Comparison of ENCODE assay signal across 8 cellular contexts in genomic region chr6:51855310-51856082, GRCh38.
A peak's percentile ranks its signal among the peaks of the same experiment; 100 is the strongest.
DNase-seq lines count a peak whose midpoint lies in the region; ATAC-seq, FAIRE-seq and TF ChIP-seq lines count a peak whose summit lies in the region.

No MANE protein-coding gene starts in this region.

- no peaks in the 10 kb centered on the region for H3K27me3 ChIP-seq in astrocyte (ENCODE audit: insufficient read depth, low read length)
- no peaks in the 10 kb centered on the region for H3K27me3 ChIP-seq in kidney epithelial cell (ENCODE audit: control insufficient read depth, insufficient read depth, low read length)

- H3K4me1 Mint-ChIP-seq in astrocyte (ENCODE audit: low read depth, unreplicated experiment), result no peaks in the 10 kb centered on the region

- H3K36me3 Mint-ChIP-seq in astrocyte (ENCODE audit: low read depth, unreplicated experiment), result no peaks in the 10 kb centered on the region

- H3K27me3 Mint-ChIP-seq in astrocyte (ENCODE audit: low read depth, unreplicated experiment), result peaks cover 3% of the 10 kb centered on the region

- H4K20me1 ChIP-seq in astrocyte (ENCODE audit: insufficient read depth, low read length), result no peaks in the 10 kb centered on the region

- peak; percentile 88 for TF ChIP-seq CTCF in C4-2B (conservative IDR thresholded peaks at IDR 0.05)
- TF ChIP-seq CTCF in GM12875 (IDR thresholded peaks at IDR 0.05; ENCODE audit: borderline replicate concordance, insufficient read depth, low read depth, low read length), result peak; percentile 49
- peak; percentile 61 for TF ChIP-seq CTCF in astrocyte (IDR thresholded peaks at IDR 0.05; ENCODE audit: insufficient read depth, low read depth, low read length)
- TF ChIP-seq CTCF in kidney epithelial cell (IDR thresholded peaks at IDR 0.05; ENCODE audit: insufficient read depth, low read length, poor library complexity, severe bottlenecking), result peak; percentile 63

- no peak for FAIRE-seq in astrocyte (lab: Jason Lieb, UNC)

- ATAC-seq in HG03060 (IDR thresholded peaks at IDR 0.05; ENCODE audit: low read depth, unreplicated experiment) (peak; percentile 57), GM21619 (IDR thresholded peaks at IDR 0.05; ENCODE audit: unreplicated experiment) (no peak), HG03565 (IDR thresholded peaks at IDR 0.05; ENCODE audit: unreplicated experiment) (no peak)

- H3K4me3 Mint-ChIP-seq in astrocyte (ENCODE audit: unreplicated experiment), result no peak overlapping the region

- no peaks in the 10 kb centered on the region for H3K79me2 ChIP-seq in astrocyte (ENCODE audit: insufficient read depth, low read length)

- peaks cover 10% of the 10 kb centered on the region for H3K9me3 Mint-ChIP-seq in astrocyte (ENCODE audit: unreplicated experiment)

- DNase-seq in NCI-H510A (lab: John Stamatoyannopoulos, UW), result peak; percentile 21
- peak; percentile 10 for DNase-seq in astrocyte (ENCODE audit: low read depth)
- DNase-seq in kidney epithelial cell (ENCODE audit: low read depth), result peak; percentile 41

- H3K4me3 ChIP-seq in GM12875 (ENCODE audit: low read depth, low read length) (no peak overlapping the region), astrocyte (ENCODE audit: insufficient read depth, low read depth, low read length) (no peak overlapping the region), kidney epithelial cell (ENCODE audit: low read depth, low read length) (no peak overlapping the region)

- no peak overlapping the region for H2AFZ ChIP-seq in astrocyte (ENCODE audit: low read depth, low read length)

- no peak overlapping the region for H3K27ac ChIP-seq in C4-2B
- no peak overlapping the region for H3K27ac ChIP-seq in astrocyte (ENCODE audit: low read depth, low read length)

- no peak overlapping the region for H3K9ac ChIP-seq in astrocyte (ENCODE audit: low read length)

- H3K4me1 ChIP-seq in astrocyte (ENCODE audit: insufficient read depth, low read length), result no peaks in the 10 kb centered on the region

- H3K36me3 ChIP-seq in astrocyte (ENCODE audit: insufficient read depth, low read length) (no peaks in the 10 kb centered on the region), kidney epithelial cell (ENCODE audit: control insufficient read depth, insufficient read depth, low read length) (no peaks in the 10 kb centered on the region)

- no peaks in the 10 kb centered on the region for H3K9me3 ChIP-seq in astrocyte (ENCODE audit: insufficient read depth, low read depth, low read length)

- no peak overlapping the region for H3K4me2 ChIP-seq in astrocyte (ENCODE audit: low read length)

- no peak overlapping the region for H3K27ac Mint-ChIP-seq in astrocyte (ENCODE audit: unreplicated experiment)
